Comparison of ENCODE assay signal across 14 cellular contexts in the genomic region with DNA sequence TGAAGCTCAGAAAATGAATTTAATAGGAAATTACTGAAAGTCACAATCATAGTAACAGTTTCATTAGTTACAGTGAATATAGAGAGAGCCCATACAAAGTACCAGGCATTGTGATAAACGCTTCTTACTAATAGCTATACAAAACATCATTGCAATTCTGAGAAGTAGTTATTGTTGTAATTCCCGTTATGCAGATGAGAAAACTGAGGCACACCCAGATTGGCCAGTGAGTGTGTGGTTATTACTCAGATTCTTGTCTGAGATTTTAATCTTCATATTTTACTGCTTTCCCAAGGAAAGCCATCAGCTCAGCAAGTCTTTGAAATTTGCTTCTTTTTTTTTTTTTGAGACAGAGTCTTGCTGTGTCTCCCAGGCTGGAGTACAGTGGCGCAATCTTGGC. TPM values are rescaled to one million over a fixed set of nuclear protein-coding genes. Genes with fewer than 3 reads are reported as not detected.
A peak's percentile ranks its signal among the peaks of the same experiment; 100 is the strongest.
DNase-seq lines count a peak whose midpoint lies in the region; ATAC-seq and TF ChIP-seq lines count a peak whose summit lies in the region.
"Had no signal": no experiment of that assay in that cellular context is flagged by ENCODE, and none has a peak within 500 bp of the region (broad histone marks: within the 10 kb centered on the region; RNA-seq: fewer than 3 reads in every experiment).

No MANE protein-coding gene starts in this region.

- H3K9me3 ChIP-seq in suprapubic skin (no peaks in the 10 kb centered on the region), left lung (no peaks in the 10 kb centered on the region)
- H3K9me3 ChIP-seq: heart right ventricle, thoracic aorta had no signal

- no peak for DNase-seq in activated T-cell treated with anti-CD3 and anti-CD28 coated beads, Interleukin-2, amount 50 U/mL, for 72 hours
- no peak for DNase-seq in activated T-cell treated with anti-CD3 and anti-CD28 coated beads for 4 hours
- no peak for DNase-seq in WTC11 (ENCODE audit: low spot score)
- peak; percentile 59 for DNase-seq in fibroblast of villous mesenchyme (ENCODE audit: low read depth)
- no peak for DNase-seq in suprapubic skin (ENCODE audit: low spot score in 2 of 2)
- no peak for DNase-seq in left lung
- DNase-seq: activated CD8-positive, alpha-beta memory T cell treated with anti-CD3 and anti-CD28 coated beads, Interleukin-2, amount 50 U/mL, for 4 hours; GDM1; heart right ventricle; NCI-H1417 had no signal

- H3K27me3 Mint-ChIP-seq in activated T-cell treated with anti-CD3 and anti-CD28 coated beads, Interleukin-2, amount 50 U/mL, for 72 hours (ENCODE audit: low read depth) = no peaks in the 10 kb centered on the region
- H3K27me3 Mint-ChIP-seq in WTC11 (ENCODE audit: low read depth) = no peaks in the 10 kb centered on the region

- no peaks in the 10 kb centered on the region for H3K36me3 Mint-ChIP-seq in activated T-cell treated with anti-CD3 and anti-CD28 coated beads, Interleukin-2, amount 50 U/mL, for 72 hours (ENCODE audit: insufficient read depth in 2 of 2)
- no peaks in the 10 kb centered on the region for H3K36me3 Mint-ChIP-seq in WTC11

- H3K36me3 ChIP-seq in suprapubic skin (no peaks in the 10 kb centered on the region), left lung (no peaks in the 10 kb centered on the region)
- H3K36me3 ChIP-seq: heart right ventricle, thoracic aorta had no signal

- H3K4me3 ChIP-seq in fibroblast of villous mesenchyme (ENCODE audit: low read depth, low read length) = no peak overlapping the region
- no peak overlapping the region for H3K4me3 ChIP-seq in suprapubic skin
- H3K4me3 ChIP-seq in left lung = no peak overlapping the region
- H3K4me3 ChIP-seq: heart right ventricle, thoracic aorta had no signal

- intact Hi-C loops in left lung (cut with DNase I) = no loop called here

- TF ChIP-seq EP300 in suprapubic skin (IDR thresholded peaks at IDR 0.05) = no peak

- TF ChIP-seq CTCF in WTC11 (IDR thresholded peaks at IDR 0.05) (no peak), fibroblast of villous mesenchyme (IDR thresholded peaks at IDR 0.05; ENCODE audit: insufficient read depth, low read depth, low read length) (no peak), suprapubic skin (IDR thresholded peaks at IDR 0.05) (no peak), left lung (IDR thresholded peaks at IDR 0.05) (no peak)

- ATAC-seq in activated T-cell treated with anti-CD3 and anti-CD28 coated beads, Interleukin-2, amount 50 U/mL, for 72 hours (replicated peaks in 1 of 2) = peak; percentile 52 to 76
- ATAC-seq in WTC11 (no peak), GM21619 (IDR thresholded peaks at IDR 0.05; ENCODE audit: unreplicated experiment) (no peak), left lung (no peak), GM18502 (IDR thresholded peaks at IDR 0.05; ENCODE audit: poor library complexity, unreplicated experiment) (no peak)
- ATAC-seq: heart right ventricle had no signal

- H3K4me1 ChIP-seq in suprapubic skin (peaks cover 68% of the 10 kb centered on the region), left lung (peaks cover 12 to 31% of the 10 kb centered on the region in 2 donors)

- 67% methylated on average over 3 of the region's 3 CpGs for WGBS in suprapubic skin

- TF ChIP-seq POLR2A in suprapubic skin (IDR thresholded peaks at IDR 0.05) = no peak

- CTCF ChIA-PET in WTC11 (lab: Charles Lee) = interaction anchor here (1.1 to 1.9 kb wide), 4 partner anchors 14 to 60 kb away, joined by 3 to 12 read pairs (median 5); a partner anchor contains a TSS

- H3K27ac ChIP-seq in suprapubic skin = peak overlapping the region; percentile 76
- H3K27ac ChIP-seq in left lung = no peak overlapping the region
- H3K27ac ChIP-seq: KMS-11 had no signal

- H3K4me3 Mint-ChIP-seq in activated T-cell treated with anti-CD3 and anti-CD28 coated beads, Interleukin-2, amount 50 U/mL, for 72 hours = peak overlapping the region; percentile 8 to 31
- no peak overlapping the region for H3K4me3 Mint-ChIP-seq in WTC11

- POLR2A ChIA-PET in WTC11 (lab: Charles Lee) = interaction anchor here (2.4 kb wide), 1 partner anchor 27 kb away, joined by 13 read pairs; no protein-coding TSS in a partner anchor

- no peaks in the 10 kb centered on the region for H3K9me3 Mint-ChIP-seq in activated T-cell treated with anti-CD3 and anti-CD28 coated beads, Interleukin-2, amount 50 U/mL, for 72 hours
- no peaks in the 10 kb centered on the region for H3K9me3 Mint-ChIP-seq in WTC11

- H3K4me1 Mint-ChIP-seq in activated T-cell treated with anti-CD3 and anti-CD28 coated beads, Interleukin-2, amount 50 U/mL, for 72 hours (ENCODE audit: low read depth) = peaks cover 81% of the 10 kb centered on the region
- peaks cover 88% of the 10 kb centered on the region for H3K4me1 Mint-ChIP-seq in WTC11

- H3K27ac Mint-ChIP-seq in activated T-cell treated with anti-CD3 and anti-CD28 coated beads, Interleukin-2, amount 50 U/mL, for 72 hours = peak overlapping the region; percentile 73
- peak overlapping the region; percentile 86 for H3K27ac Mint-ChIP-seq in WTC11

- no peaks in the 10 kb centered on the region for H3K27me3 ChIP-seq in suprapubic skin
- no peaks in the 10 kb centered on the region for H3K27me3 ChIP-seq in left lung
- H3K27me3 ChIP-seq: heart right ventricle had no signal

TF ChIP-seq in WTC11, 78 proteins besides CTCF, POLR2A, EP300 and RAD21 (continues in another document):
- TF ChIP-seq, protein P1, sequence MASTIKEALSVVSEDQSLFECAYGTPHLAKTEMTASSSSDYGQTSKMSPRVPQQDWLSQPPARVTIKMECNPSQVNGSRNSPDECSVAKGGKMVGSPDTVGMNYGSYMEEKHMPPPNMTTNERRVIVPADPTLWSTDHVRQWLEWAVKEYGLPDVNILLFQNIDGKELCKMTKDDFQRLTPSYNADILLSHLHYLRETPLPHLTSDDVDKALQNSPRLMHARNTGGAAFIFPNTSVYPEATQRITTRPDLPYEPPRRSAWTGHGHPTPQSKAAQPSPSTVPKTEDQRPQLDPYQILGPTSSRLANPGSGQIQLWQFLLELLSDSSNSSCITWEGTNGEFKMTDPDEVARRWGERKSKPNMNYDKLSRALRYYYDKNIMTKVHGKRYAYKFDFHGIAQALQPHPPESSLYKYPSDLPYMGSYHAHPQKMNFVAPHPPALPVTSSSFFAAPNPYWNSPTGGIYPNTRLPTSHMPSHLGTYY (CRISPR knock-in tag; IDR thresholded peaks at IDR 0.05) = no peak
- TF ChIP-seq, protein P2, sequence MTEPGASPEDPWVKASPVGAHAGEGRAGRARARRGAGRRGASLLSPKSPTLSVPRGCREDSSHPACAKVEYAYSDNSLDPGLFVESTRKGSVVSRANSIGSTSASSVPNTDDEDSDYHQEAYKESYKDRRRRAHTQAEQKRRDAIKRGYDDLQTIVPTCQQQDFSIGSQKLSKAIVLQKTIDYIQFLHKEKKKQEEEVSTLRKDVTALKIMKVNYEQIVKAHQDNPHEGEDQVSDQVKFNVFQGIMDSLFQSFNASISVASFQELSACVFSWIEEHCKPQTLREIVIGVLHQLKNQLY (CRISPR knock-in tag; IDR thresholded peaks at IDR 0.05) = no peak
- TF ChIP-seq, protein P3, sequence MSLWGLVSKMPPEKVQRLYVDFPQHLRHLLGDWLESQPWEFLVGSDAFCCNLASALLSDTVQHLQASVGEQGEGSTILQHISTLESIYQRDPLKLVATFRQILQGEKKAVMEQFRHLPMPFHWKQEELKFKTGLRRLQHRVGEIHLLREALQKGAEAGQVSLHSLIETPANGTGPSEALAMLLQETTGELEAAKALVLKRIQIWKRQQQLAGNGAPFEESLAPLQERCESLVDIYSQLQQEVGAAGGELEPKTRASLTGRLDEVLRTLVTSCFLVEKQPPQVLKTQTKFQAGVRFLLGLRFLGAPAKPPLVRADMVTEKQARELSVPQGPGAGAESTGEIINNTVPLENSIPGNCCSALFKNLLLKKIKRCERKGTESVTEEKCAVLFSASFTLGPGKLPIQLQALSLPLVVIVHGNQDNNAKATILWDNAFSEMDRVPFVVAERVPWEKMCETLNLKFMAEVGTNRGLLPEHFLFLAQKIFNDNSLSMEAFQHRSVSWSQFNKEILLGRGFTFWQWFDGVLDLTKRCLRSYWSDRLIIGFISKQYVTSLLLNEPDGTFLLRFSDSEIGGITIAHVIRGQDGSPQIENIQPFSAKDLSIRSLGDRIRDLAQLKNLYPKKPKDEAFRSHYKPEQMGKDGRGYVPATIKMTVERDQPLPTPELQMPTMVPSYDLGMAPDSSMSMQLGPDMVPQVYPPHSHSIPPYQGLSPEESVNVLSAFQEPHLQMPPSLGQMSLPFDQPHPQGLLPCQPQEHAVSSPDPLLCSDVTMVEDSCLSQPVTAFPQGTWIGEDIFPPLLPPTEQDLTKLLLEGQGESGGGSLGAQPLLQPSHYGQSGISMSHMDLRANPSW (CRISPR knock-in tag; conservative IDR thresholded peaks at IDR 0.05; ENCODE audit: low read depth) = no peak

RNA-seq across cellular contexts. Expression of a gene that starts 14.3 kb away (rescaled TPM):
- 10 to 100 TPM; 46.1 to 56.7 TPM for total RNA-seq in activated T-cell treated with anti-CD3 and anti-CD28 coated beads, Interleukin-2, amount 50 U/mL, for 72 hours
- total RNA-seq in WTC11 (2021) = 107 to 127 TPM (median 107 TPM) in 3 replicates
- 325 and 369 TPM in 2 replicates for total RNA-seq in fibroblast of villous mesenchyme
- 100 to 1,000 TPM; 143 to 186 (median 150) TPM for total RNA-seq in suprapubic skin
- 100 to 1,000 TPM in 1 of 2 donors, 10 to 100 TPM in 1; 80.1 to 126 TPM for total RNA-seq in left lung

Comparison
In these comparisons a context has a peak if more than half of its experiments do, and no peak if none do; other contexts are left out.
1. ATAC-seq: peak in activated T-cell treated with anti-CD3 and anti-CD28 coated beads, Interleukin-2, amount 50 U/mL, for 72 hours (2 of 2); none in WTC11 (single experiment), GM21619 (single experiment), left lung (single experiment) and GM18502 (single experiment).